19 cellular contexts compared by ENCODE assay signal in the genomic region with DNA sequence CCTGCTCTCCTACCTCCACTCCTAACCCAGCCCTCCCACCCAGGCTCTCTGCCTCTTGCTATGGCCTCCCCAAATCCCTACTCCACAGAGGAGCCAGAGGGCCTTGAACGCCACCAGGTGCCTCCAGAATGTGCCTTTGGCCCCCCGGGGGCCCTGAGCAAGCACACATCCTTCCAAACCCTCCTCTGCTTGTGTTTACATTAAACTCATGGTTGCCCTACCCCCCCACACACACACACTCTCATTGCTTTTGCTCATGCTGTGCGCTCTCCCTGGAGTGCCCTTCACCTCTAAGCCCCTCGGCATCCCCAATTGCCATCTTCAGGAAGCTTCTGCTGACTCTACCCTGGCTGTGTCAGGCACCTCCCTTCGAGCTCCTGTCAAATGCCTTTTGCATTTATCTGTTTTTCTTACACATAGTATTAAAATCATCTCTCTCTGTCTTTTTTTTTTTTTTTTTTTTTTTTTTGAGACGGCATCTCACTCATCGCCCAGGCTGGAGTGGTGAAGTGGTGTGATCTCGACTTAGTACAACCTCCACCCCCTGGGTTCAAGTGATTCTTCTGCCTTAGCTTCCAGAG. TPM values are rescaled to one million over a fixed set of nuclear protein-coding genes. Genes with fewer than 3 reads are reported as not detected.
DNase-seq lines count a peak whose midpoint lies in the region; ATAC-seq and TF ChIP-seq lines count a peak whose summit lies in the region.
"Had no signal": no experiment of that assay in that cellular context is flagged by ENCODE, and none has a peak within 500 bp of the region (broad histone marks: within the 10 kb centered on the region; RNA-seq: fewer than 3 reads in every experiment).

No MANE protein-coding gene starts in this region.

- H3K4me1 Mint-ChIP-seq in activated naive CD4-positive, alpha-beta T cell treated with anti-CD3 and anti-CD28 coated beads, Interleukin-2, amount 10 ng/mL, durations not matched to agents 7 days and 5 days: peaks cover 76% of the 10 kb centered on the region
- H3K4me1 Mint-ChIP-seq in activated naive CD4-positive, alpha-beta T cell treated with anti-CD3 and anti-CD28 coated beads for 36 hours (ENCODE audit: low read depth): peaks cover 72% of the 10 kb centered on the region
- H3K4me1 Mint-ChIP-seq in stimulated activated memory B cell treated with anti-CD40 and anti-IgM and Interleukin-4, amounts not matched to agents 10 μg/mL and 1 μg/mL and 100 μg/mL, for 72 hours: peaks cover 51% of the 10 kb centered on the region

- intact Hi-C loops in activated naive CD4-positive, alpha-beta T cell treated with anti-CD3 and anti-CD28 coated beads for 36 hours (cut with micrococcal nuclease): no loop called here

- no peak overlapping the region for H3K4me3 Mint-ChIP-seq in activated naive CD4-positive, alpha-beta T cell treated with anti-CD3 and anti-CD28 coated beads, Interleukin-2, amount 10 ng/mL, durations not matched to agents 7 days and 5 days
- no peak overlapping the region for H3K4me3 Mint-ChIP-seq in activated naive CD4-positive, alpha-beta T cell treated with anti-CD3 and anti-CD28 coated beads for 36 hours
- no peak overlapping the region for H3K4me3 Mint-ChIP-seq in stimulated activated memory B cell treated with anti-CD40 and anti-IgM and Interleukin-4, amounts not matched to agents 10 μg/mL and 1 μg/mL and 100 μg/mL, for 72 hours

- H3K9me3 ChIP-seq in HEK293 (ENCODE audit: control insufficient read depth, insufficient read depth, low read depth, low read length): no peaks in the 10 kb centered on the region
- H3K9me3 ChIP-seq: A549 had no signal

- no peak overlapping the region for H3K27ac ChIP-seq in HEK293 (ENCODE audit: extremely low read depth, low read depth, low read length)
- H3K27ac ChIP-seq: A549, SK-N-MC had no signal

- no peaks in the 10 kb centered on the region for H3K27me3 Mint-ChIP-seq in activated naive CD4-positive, alpha-beta T cell treated with anti-CD3 and anti-CD28 coated beads, Interleukin-2, amount 10 ng/mL, durations not matched to agents 7 days and 5 days
- H3K27me3 Mint-ChIP-seq in activated naive CD4-positive, alpha-beta T cell treated with anti-CD3 and anti-CD28 coated beads for 36 hours (ENCODE audit: low read depth): no peaks in the 10 kb centered on the region
- no peaks in the 10 kb centered on the region for H3K27me3 Mint-ChIP-seq in stimulated activated memory B cell treated with anti-CD40 and anti-IgM and Interleukin-4, amounts not matched to agents 10 μg/mL and 1 μg/mL and 100 μg/mL, for 72 hours

- TF ChIP-seq CTCF in HEK293 (tag by site-specific recombination; IDR thresholded peaks at IDR 0.05): no peak

- H3K4me1 ChIP-seq in HEK293 (ENCODE audit: control insufficient read depth, insufficient read depth, low read length): no peaks in the 10 kb centered on the region; the same call in 1 of the 2 replicates

- no peak for DNase-seq in activated naive CD4-positive, alpha-beta T cell treated with anti-CD3 and anti-CD28 coated beads, Interleukin-2, amount 10 ng/mL, durations not matched to agents 7 days and 5 days
- no peak for DNase-seq in activated naive CD4-positive, alpha-beta T cell treated with anti-CD3 and anti-CD28 coated beads for 36 hours
- peak; percentile 43 for DNase-seq in NCI-H69 (lab: John Stamatoyannopoulos, UW)
- DNase-seq in stimulated activated naive CD4-positive, alpha-beta T cell (lab: John Stamatoyannopoulos, UW): no peak
- DNase-seq in retina: no peak
- DNase-seq: C1 segment of cervical spinal cord, DMS79, H7, KG1, MV-4-11, NCI-H1436 treated with DMSO at 0.1 percent for 48 hours, NCI-H2081, NCI-H226, NCI-H748 treated with DMSO at 0.1 percent for 48 hours, SHP77 had no signal

- peak overlapping the region; percentile 31 for H3K27ac Mint-ChIP-seq in activated naive CD4-positive, alpha-beta T cell treated with anti-CD3 and anti-CD28 coated beads, Interleukin-2, amount 10 ng/mL, durations not matched to agents 7 days and 5 days
- no peak overlapping the region for H3K27ac Mint-ChIP-seq in activated naive CD4-positive, alpha-beta T cell treated with anti-CD3 and anti-CD28 coated beads for 36 hours
- peak overlapping the region; percentile 23 for H3K27ac Mint-ChIP-seq in stimulated activated memory B cell treated with anti-CD40 and anti-IgM and Interleukin-4, amounts not matched to agents 10 μg/mL and 1 μg/mL and 100 μg/mL, for 72 hours

- POLR2A ChIA-PET in HEK293 (lab: Yijun Ruan, JAX): interaction anchor here (0.6 kb wide), 1 partner anchor 74 kb away, joined by 5 read pairs; no protein-coding TSS in a partner anchor

- no peak for ATAC-seq in stimulated activated memory B cell treated with anti-CD40 and anti-IgM and Interleukin-4, amounts not matched to agents 10 μg/mL and 1 μg/mL and 100 μg/mL, for 72 hours
- ATAC-seq: A549 had no signal

- no peaks in the 10 kb centered on the region for H3K36me3 ChIP-seq in HEK293 (ENCODE audit: control insufficient read depth in 2 of 2, insufficient read depth in 1 of 2, low read length in 2 of 2)

- CTCF ChIA-PET in activated naive CD4-positive, alpha-beta T cell treated with anti-CD3 and anti-CD28 coated beads, Interleukin-2, amount 10 ng/mL, durations not matched to agents 7 days and 5 days (lab: Charles Lee): interaction anchor here (0.6 kb wide), 1 partner anchor 200 kb away, joined by 3 read pairs; no protein-coding TSS in a partner anchor
- CTCF ChIA-PET in activated naive CD4-positive, alpha-beta T cell treated with anti-CD3 and anti-CD28 coated beads for 36 hours (lab: Charles Lee): interaction anchor here (0.9 kb wide), 1 partner anchor 179 kb away, joined by 4 read pairs; no protein-coding TSS in a partner anchor
- CTCF ChIA-PET in HEK293 (lab: Yijun Ruan, JAX): interaction anchor here (0.7 kb wide), 1 partner anchor 179 kb away, joined by 3 read pairs; no protein-coding TSS in a partner anchor

- H3K4me3 ChIP-seq in HEK293 (ENCODE audit: low read depth, low read length): no peak overlapping the region
- H3K4me3 ChIP-seq: A549, SK-N-MC had no signal

- H3K9me3 Mint-ChIP-seq in activated naive CD4-positive, alpha-beta T cell treated with anti-CD3 and anti-CD28 coated beads, Interleukin-2, amount 10 ng/mL, durations not matched to agents 7 days and 5 days: no peaks in the 10 kb centered on the region
- no peaks in the 10 kb centered on the region for H3K9me3 Mint-ChIP-seq in activated naive CD4-positive, alpha-beta T cell treated with anti-CD3 and anti-CD28 coated beads for 36 hours
- no peaks in the 10 kb centered on the region for H3K9me3 Mint-ChIP-seq in stimulated activated memory B cell treated with anti-CD40 and anti-IgM and Interleukin-4, amounts not matched to agents 10 μg/mL and 1 μg/mL and 100 μg/mL, for 72 hours

- H3K36me3 Mint-ChIP-seq in activated naive CD4-positive, alpha-beta T cell treated with anti-CD3 and anti-CD28 coated beads, Interleukin-2, amount 10 ng/mL, durations not matched to agents 7 days and 5 days: no peaks in the 10 kb centered on the region
- H3K36me3 Mint-ChIP-seq in activated naive CD4-positive, alpha-beta T cell treated with anti-CD3 and anti-CD28 coated beads for 36 hours (ENCODE audit: low read depth): no peaks in the 10 kb centered on the region
- H3K36me3 Mint-ChIP-seq in stimulated activated memory B cell treated with anti-CD40 and anti-IgM and Interleukin-4, amounts not matched to agents 10 μg/mL and 1 μg/mL and 100 μg/mL, for 72 hours: no peaks in the 10 kb centered on the region

TF ChIP-seq in HEK293, 187 proteins besides CTCF, POLR2A, EP300 and RAD21:
- TF ChIP-seq GLIS1 (tag by site-specific recombination; IDR thresholded peaks at IDR 0.05) (peak; percentile 72), ZNF311 (tag by site-specific recombination; IDR thresholded peaks at IDR 0.05; ENCODE audit: borderline replicate concordance) (no peak), ZNF341 (tag by site-specific recombination; IDR thresholded peaks at IDR 0.05; ENCODE audit: low read depth) (peak; percentile 63), ZIC2 (tag by site-specific recombination; IDR thresholded peaks at IDR 0.05) (peak; percentile 87)

RNA-seq across cellular contexts. Expression of a gene that starts 16.3 kb away (rescaled TPM):
- 10 to 100 TPM; 14.4 to 15.2 TPM for total RNA-seq in activated naive CD4-positive, alpha-beta T cell treated with anti-CD3 and anti-CD28 coated beads for 36 hours

RNA-seq across cellular contexts. Expression of a gene that starts 41.8 kb away (rescaled TPM):
- total RNA-seq in activated naive CD4-positive, alpha-beta T cell treated with anti-CD3 and anti-CD28 coated beads for 36 hours: 100 to 1,000 TPM; 112 to 115 TPM
